8 cellular contexts compared by ENCODE assay signal in the genomic region with DNA sequence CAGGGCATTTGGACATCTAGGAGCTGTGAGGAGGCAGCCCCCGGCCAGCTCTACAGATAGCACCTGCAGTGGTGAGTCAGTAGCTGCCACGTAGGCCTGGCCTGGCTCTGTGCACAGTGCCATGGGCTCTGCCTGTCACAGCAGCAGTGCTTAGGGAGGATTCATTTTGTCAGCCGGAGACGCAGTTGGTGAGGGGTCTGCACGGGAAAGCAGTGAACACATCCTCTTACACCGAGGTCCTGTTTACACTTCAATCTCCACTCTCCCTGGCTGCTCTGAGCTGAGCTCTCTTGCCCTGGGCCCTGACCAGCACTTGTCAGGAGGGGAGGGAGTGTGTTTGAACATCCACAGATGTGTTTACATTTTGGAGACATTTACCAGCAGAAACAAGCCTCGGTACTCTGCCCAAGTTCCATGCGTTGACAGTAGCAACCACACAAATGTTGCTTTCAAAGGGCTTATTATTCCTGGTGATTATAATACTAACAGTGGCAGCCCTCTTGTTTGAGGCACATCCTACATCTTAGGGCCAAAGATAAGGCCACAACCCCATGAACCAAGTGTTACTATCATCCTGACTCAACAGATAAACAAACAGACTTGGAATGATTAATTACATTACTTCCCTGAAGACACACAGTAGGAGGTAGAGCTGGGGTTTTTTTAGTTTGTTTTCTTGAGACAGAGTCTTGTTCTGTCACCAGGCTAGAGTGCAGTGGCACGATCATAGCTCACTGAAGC.
DNase-seq lines count a peak whose midpoint lies in the region; ATAC-seq, FAIRE-seq and TF ChIP-seq lines count a peak whose summit lies in the region.

No MANE protein-coding gene starts in this region.

- H3K4me2 ChIP-seq in PC-3 (ENCODE audit: low read length): peak overlapping the region; percentile 67

- peak overlapping the region; percentile 93 for H3K27ac ChIP-seq in PC-3 (ENCODE audit: low read length)

- no peaks in the 10 kb centered on the region for H3K27me3 ChIP-seq in PC-3 (ENCODE audit: low read length)

- CTCF ChIA-PET in PC-3 (lab: Charles Lee): interaction anchor here (0.5 to 1.5 kb wide), 4 partner anchors 12 to 329 kb away, joined by 3 to 5 read pairs (median 3); no protein-coding TSS in a partner anchor

- no peaks in the 10 kb centered on the region for H3K36me3 Mint-ChIP-seq in endothelial cell (ENCODE audit: low read depth, unreplicated experiment)

- no peaks in the 10 kb centered on the region for H3K9me2 ChIP-seq in PC-3 (replicated peaks; ENCODE audit: low read length)

- no peaks in the 10 kb centered on the region for H4K20me1 ChIP-seq in PC-3 (ENCODE audit: low read length)

- DNase-seq in NCI-H2196 (lab: John Stamatoyannopoulos, UW; ENCODE audit: unreplicated experiment): peak; percentile 27
- no peak for DNase-seq in NCI-H2196 treated with DMSO at 0.1 percent for 48 hours (lab: John Stamatoyannopoulos, UW; ENCODE audit: unreplicated experiment)
- peak; percentile 78 for DNase-seq in PC-3
- DNase-seq in fibroblast of the aortic adventitia (ENCODE audit: low read depth): peak; percentile 57
- no peak for DNase-seq in stimulated activated naive CD8-positive, alpha-beta T cell treated with anti-CD3 and anti-CD28 coated beads, Interleukin-15, Interleukin-2, amounts not matched to agents 100 U/mL and 50 U/mL, for 24 hours
- no peak for DNase-seq in endothelial cell (ENCODE audit: low spot score)
- DNase-seq in GM12892 (ENCODE audit: insufficient read length): no peak
- DNase-seq in germinal center (ENCODE audit: low spot score): no peak

- no peak overlapping the region for H3K27ac Mint-ChIP-seq in endothelial cell (ENCODE audit: unreplicated experiment)

- TF ChIP-seq CTCF in PC-3 (conservative IDR thresholded peaks at IDR 0.05; ENCODE audit: low read depth, low read length): no peak
- TF ChIP-seq CTCF in fibroblast of the aortic adventitia (IDR thresholded peaks at IDR 0.05; ENCODE audit: insufficient read depth, low read length): no peak
- no peak for TF ChIP-seq CTCF in endothelial cell (IDR thresholded peaks at IDR 0.05; ENCODE audit: unreplicated experiment)

- H3K27me3 Mint-ChIP-seq in endothelial cell (ENCODE audit: unreplicated experiment): peaks cover 3% of the 10 kb centered on the region

- ATAC-seq in PC-3: peak; percentile 71
- ATAC-seq in stimulated activated naive CD8-positive, alpha-beta T cell treated with anti-CD3 and anti-CD28 coated beads, Interleukin-15, Interleukin-2, amounts not matched to agents 100 U/mL and 50 U/mL, for 24 hours: peak; percentile 55

- no peaks in the 10 kb centered on the region for H3K36me3 ChIP-seq in PC-3 (ENCODE audit: low read depth, low read length)

- H3K9me3 ChIP-seq in PC-3 (ENCODE audit: low read length): no peaks in the 10 kb centered on the region

- peaks cover 30% of the 10 kb centered on the region for H3K4me1 ChIP-seq in PC-3 (ENCODE audit: insufficient read depth, low read length)

- intact Hi-C loops in PC-3 (cut with micrococcal nuclease): loop anchor here (1.0 kb wide), 1 partner anchor 21 kb away; no protein-coding TSS in a partner anchor

- no peak for TF ChIP-seq POLR2A in GM12892 (IDR thresholded peaks at IDR 0.05; ENCODE audit: low read depth, low read length)

- POLR2A ChIA-PET in PC-3 (lab: Charles Lee; ENCODE audit: unreplicated experiment): interaction anchor here (0.5 kb wide), 1 partner anchor 13 kb away, joined by 6 read pairs; no protein-coding TSS in a partner anchor

- H3K4me3 ChIP-seq in PC-3 (ENCODE audit: low read length): no peak overlapping the region; the same call in 1 of the 2 replicates
- H3K4me3 ChIP-seq in fibroblast of the aortic adventitia (ENCODE audit: low read depth, low read length): no peak overlapping the region

- no peaks in the 10 kb centered on the region for H3K9me3 Mint-ChIP-seq in endothelial cell (ENCODE audit: unreplicated experiment)

- H3K4me1 Mint-ChIP-seq in endothelial cell (ENCODE audit: unreplicated experiment): peaks cover 2% of the 10 kb centered on the region

- BruUV-seq in PC-3 (replicated peaks; lab: Mats Ljungman, UMichigan): no TSS peak

- no peaks in the 10 kb centered on the region for H3K79me2 ChIP-seq in PC-3 (ENCODE audit: low read length)

- H3K4me3 Mint-ChIP-seq in endothelial cell (ENCODE audit: unreplicated experiment): no peak overlapping the region

- peaks cover 7% of the 10 kb centered on the region for H3F3A ChIP-seq in PC-3 (ENCODE audit: low read length, unreplicated experiment)

- H2AFZ ChIP-seq in PC-3 (ENCODE audit: low read length): peak overlapping the region; percentile 64

- peak overlapping the region; percentile 62 for H3K9ac ChIP-seq in PC-3 (ENCODE audit: low read length)

- FAIRE-seq in GM12892 (lab: Jason Lieb, UNC): no peak

Comparison
In these comparisons a context has a peak if more than half of its experiments do, and no peak if none do; other contexts are left out.
1. DNase-seq: peak in NCI-H2196 (single experiment), PC-3 (single experiment) and fibroblast of the aortic adventitia (single experiment); none in NCI-H2196 treated with DMSO at 0.1 percent for 48 hours (single experiment), stimulated activated naive CD8-positive, alpha-beta T cell treated with anti-CD3 and anti-CD28 coated beads, Interleukin-15, Interleukin-2, amounts not matched to agents 100 U/mL and 50 U/mL, for 24 hours (single experiment), endothelial cell (single experiment), GM12892 (single experiment) and germinal center (single experiment).